9 cellular contexts compared by ENCODE assay signal in the genomic region with DNA sequence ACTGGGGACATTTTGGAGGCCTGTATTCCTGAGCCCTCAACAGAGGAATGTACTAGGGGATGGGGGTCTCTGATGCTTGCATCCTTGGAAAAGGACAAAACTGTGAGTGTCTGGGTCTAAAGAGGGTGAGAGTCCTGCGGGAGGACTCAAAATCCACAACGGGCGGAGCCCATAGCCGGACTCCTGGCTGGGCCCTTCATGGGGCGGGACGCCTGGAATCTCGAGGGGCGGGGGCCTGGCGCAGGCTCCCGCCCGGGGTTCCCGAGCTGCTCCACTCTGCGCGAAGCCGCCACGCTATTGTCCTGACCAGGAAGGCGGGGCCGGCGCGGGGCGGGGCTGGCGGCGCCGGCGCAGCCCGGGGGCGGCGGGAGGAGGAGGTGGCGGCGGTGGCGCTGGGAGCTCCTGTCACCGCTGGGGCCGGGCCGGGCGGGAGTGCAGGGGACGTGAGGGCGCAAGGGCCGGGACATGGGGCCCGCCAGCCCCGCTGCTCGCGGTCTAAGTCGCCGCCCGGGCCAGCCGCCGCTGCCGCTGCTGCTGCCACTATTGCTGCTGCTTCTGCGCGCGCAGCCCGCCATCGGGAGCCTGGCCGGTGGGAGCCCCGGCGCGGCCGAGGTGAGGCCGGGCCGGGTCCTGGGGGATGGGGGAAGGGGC. TPM values are rescaled to one million over a fixed set of nuclear protein-coding genes. Genes with fewer than 3 reads are reported as not detected.
DNase-seq lines count a peak whose midpoint lies in the region; TF ChIP-seq lines count a peak whose summit lies in the region.
"Had no signal": no experiment of that assay in that cellular context is flagged by ENCODE, and none has a peak within 500 bp of the region (broad histone marks: within the 10 kb centered on the region; RNA-seq: fewer than 3 reads in every experiment).

TSS of gene APLP1 (plus strand) at position 403 of the 651 bp plus-strand sequence. CDS start at position 466, 63 bp downstream.

- peaks cover 77% of the 10 kb centered on the region for H3K27me3 ChIP-seq in MM.1S (replicated peaks; ENCODE audit: insufficient read depth, low read length)
- H3K27me3 ChIP-seq in iPS-20b (ENCODE audit: insufficient read depth, low read length): peaks cover 28% of the 10 kb centered on the region

- H3K27ac ChIP-seq in MM.1S (ENCODE audit: low read length) (no peak within 1 kb of the TSS), VCaP (peak within 1 kb of the TSS; percentile 52), iPS-20b (ENCODE audit: low read length) (no peak within 1 kb of the TSS)
- H3K27ac ChIP-seq: epithelial cell of prostate had no signal

- no peaks in the 10 kb centered on the region for H3K9me3 Mint-ChIP-seq in MCF 10A (ENCODE audit: unreplicated experiment)

- H3K27ac Mint-ChIP-seq in MCF 10A (ENCODE audit: low read depth, unreplicated experiment): no peak within 1 kb of the TSS

- H2AFZ ChIP-seq in MM.1S (ENCODE audit: low read length): peak within 1 kb of the TSS; percentile 27; the same call in 1 of the 2 replicates

- no peaks in the 10 kb centered on the region for H3K9me3 ChIP-seq in MM.1S (replicated peaks; ENCODE audit: insufficient read depth, low read length)
- no peaks in the 10 kb centered on the region for H3K9me3 ChIP-seq in iPS-20b (ENCODE audit: insufficient read depth, low read depth, low read length)

- H3K4me3 ChIP-seq in MM.1S (ENCODE audit: low read length) (peak within 1 kb of the TSS; percentile 31; the same call in 1 of the 2 replicates), iPS-20b (ENCODE audit: low read length) (peak within 1 kb of the TSS; percentile 75)

- H3K9ac ChIP-seq in MM.1S (ENCODE audit: low read length) (no peak within 1 kb of the TSS), iPS-20b (ENCODE audit: low read depth, low read length) (peak within 1 kb of the TSS; percentile 5; the same call in 1 of the 2 replicates)

- H3K4me1 Mint-ChIP-seq in MCF 10A (ENCODE audit: insufficient read depth, unreplicated experiment): peaks cover 6% of the 10 kb centered on the region

- peak within 1 kb of the TSS; percentile 55 for H3K4me3 Mint-ChIP-seq in MCF 10A (ENCODE audit: unreplicated experiment)

- H3K4me1 ChIP-seq in MM.1S (ENCODE audit: low read length): peaks cover 4% of the 10 kb centered on the region; the same call in 1 of the 2 replicates
- no peaks in the 10 kb centered on the region; the same call in 1 of the 2 replicates for H3K4me1 ChIP-seq in iPS-20b (ENCODE audit: insufficient read depth, low read length)

- H3F3A ChIP-seq in MM.1S (ENCODE audit: insufficient read depth, low read length): no peaks in the 10 kb centered on the region

- DNase-seq in GDM1 (lab: John Stamatoyannopoulos, UW) (peak; percentile 25), MM.1S (peak; percentile 23), MCF 10A (ENCODE audit: unreplicated experiment) (peak; percentile 23), NK-92 (lab: John Stamatoyannopoulos, UW; ENCODE audit: unreplicated experiment) (no peak), NOMO-1 treated with dmso at 0.1 percent for 144 hours (lab: John Stamatoyannopoulos, UW; ENCODE audit: unreplicated experiment) (no peak)
- peak; percentile 76 for DNase-seq in stimulated activated CD4-positive, alpha-beta T cell treated with anti-CD3 and anti-CD28 coated beads, Interleukin-12 subunit alpha, Interleukin-12 subunit beta, amount 100 ng/mL, for 4 hours

- no peaks in the 10 kb centered on the region for H3K36me3 Mint-ChIP-seq in MCF 10A (ENCODE audit: insufficient read depth, unreplicated experiment)

- POLR2A ChIA-PET in MCF 10A (lab: Yijun Ruan, JAX): interaction anchor here (1.1 to 1.7 kb wide), 2 partner anchors 11 to 12 kb away, joined by 3 to 6 read pairs; partner anchors contain the start of gene KIRREL2

- H4K20me1 ChIP-seq in MM.1S (ENCODE audit: insufficient read depth, low read length): no peaks in the 10 kb centered on the region

- peaks cover 34% of the 10 kb centered on the region for H3K27me3 Mint-ChIP-seq in MCF 10A (ENCODE audit: insufficient read depth, unreplicated experiment)

- no TSS peak for BruUV-seq in MCF 10A (replicated peaks; lab: Mats Ljungman, UMichigan)

- intact Hi-C loops in MCF 10A (cut with micrococcal nuclease): no loop called here

- peak within 1 kb of the TSS; percentile 66 for H3K4me2 ChIP-seq in MM.1S (ENCODE audit: low read depth, low read length)

- TF ChIP-seq CTCF in MM.1S (IDR thresholded peaks at IDR 0.05; ENCODE audit: low read length): no peak
- no peak; the same call in 1 of the 2 replicates for TF ChIP-seq CTCF in VCaP (conservative IDR thresholded peaks at IDR 0.05)
- TF ChIP-seq CTCF in MCF 10A (IDR thresholded peaks at IDR 0.05; ENCODE audit: unreplicated experiment): no peak

- H3K9me2 ChIP-seq in MM.1S (replicated peaks; ENCODE audit: insufficient read depth, low read length): no peaks in the 10 kb centered on the region

- H3K36me3 ChIP-seq in MM.1S (replicated peaks; ENCODE audit: insufficient read depth, low read length): no peaks in the 10 kb centered on the region
- H3K36me3 ChIP-seq in iPS-20b (ENCODE audit: insufficient read depth, low read depth, low read length): no peaks in the 10 kb centered on the region

- CTCF ChIA-PET in MCF 10A (lab: Yijun Ruan, JAX): no interaction called here

- H3K79me2 ChIP-seq in MM.1S (ENCODE audit: low read length): no peaks in the 10 kb centered on the region

RNA-seq across cellular contexts. Expression of gene APLP1, which starts in this region (rescaled TPM):
- total RNA-seq in MCF 10A (2022): 1.3 and 2.4 TPM in 2 replicates

Comparison
In these comparisons a context has a peak if more than half of its experiments do, and no peak if none do; other contexts are left out.
1. DNase-seq: peak in GDM1 (single experiment), MM.1S (single experiment), MCF 10A (single experiment) and stimulated activated CD4-positive, alpha-beta T cell treated with anti-CD3 and anti-CD28 coated beads, Interleukin-12 subunit alpha, Interleukin-12 subunit beta, amount 100 ng/mL, for 4 hours (single experiment); none in NK-92 (single experiment) and NOMO-1 treated with dmso at 0.1 percent for 144 hours (single experiment).